Comparison of ENCODE assay signal across 21 cellular contexts in the genomic region with DNA sequence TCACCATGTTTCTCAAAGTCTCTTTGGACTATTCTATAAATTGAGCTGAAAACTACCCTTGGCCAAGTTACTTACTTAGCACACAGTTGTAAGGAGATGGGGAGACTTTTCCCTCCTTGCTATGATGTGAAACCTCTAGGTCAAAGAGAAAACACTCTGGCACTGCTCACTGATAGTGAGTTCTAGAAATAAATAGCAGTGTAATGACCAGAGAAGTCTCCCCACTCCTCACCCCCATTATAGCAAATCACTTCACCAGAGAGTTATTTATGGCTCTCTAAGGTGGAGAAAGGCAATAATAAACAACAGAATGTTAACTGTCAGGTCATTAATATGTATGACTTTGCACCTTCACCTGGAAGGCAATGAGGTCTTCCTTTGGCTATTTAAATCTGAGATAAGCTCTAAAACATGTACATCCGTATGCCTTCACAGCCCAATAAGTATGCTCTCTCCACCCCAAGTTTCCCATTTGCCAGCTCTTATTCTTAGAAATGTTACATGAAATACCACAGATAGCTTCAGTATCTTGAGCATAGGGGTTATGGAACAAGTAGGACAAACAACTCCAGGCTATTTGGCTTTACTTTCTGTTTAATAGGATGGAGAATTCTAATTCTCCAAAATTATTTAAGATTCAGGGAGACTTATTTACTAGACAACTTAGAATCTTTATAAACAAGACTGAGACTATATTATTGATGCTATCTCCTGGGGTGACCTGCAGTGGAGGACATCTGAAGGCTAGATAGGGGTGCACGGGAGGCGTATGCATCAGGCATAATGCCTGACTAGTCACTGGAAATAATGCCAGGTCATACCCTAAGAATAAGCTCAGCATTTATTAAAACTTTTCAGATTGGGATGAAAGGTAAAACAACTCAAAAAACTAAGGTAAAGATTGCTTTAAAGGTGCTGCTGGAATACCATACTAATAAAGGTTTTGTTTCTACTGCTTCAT.
A peak's percentile ranks its signal among the peaks of the same experiment; 100 is the strongest.
DNase-seq lines count a peak whose midpoint lies in the region; ATAC-seq, FAIRE-seq and TF ChIP-seq lines count a peak whose summit lies in the region.
"Had no signal": no experiment of that assay in that cellular context is flagged by ENCODE, and none has a peak within 500 bp of the region (broad histone marks: within the 10 kb centered on the region; RNA-seq: fewer than 3 reads in every experiment).

No MANE protein-coding gene starts in this region.

- H3K27me3 Mint-ChIP-seq in T-cell (no peaks in the 10 kb centered on the region), type B pancreatic cell (no peaks in the 10 kb centered on the region)

- DNase-seq in cardiac muscle cell (ENCODE audit: low read depth in 1 of 2, low spot score in 1 of 2), result no peak
- DNase-seq in right cardiac atrium, result no peak
- no peak for DNase-seq in T-cell
- DNase-seq in left ventricle myocardium inferior, result no peak
- DNase-seq in small intestine, result peak; percentile 39
- no peak for DNase-seq in GM03348 (ENCODE audit: low spot score)
- no peak for DNase-seq in type B pancreatic cell (ENCODE audit: extremely low spot score, unreplicated experiment)
- no peak for DNase-seq in GDM1 (lab: John Stamatoyannopoulos, UW)
- DNase-seq: DMS79 treated with DMSO at 0.1 percent for 48 hours; GF-D8; KBM-7; NCI-H1105 treated with DMSO at 0.1 percent for 48 hours; NCI-H1694; NCI-H2081 treated with DMSO at 0.1 percent for 48 hours; NCI-H748 treated with DMSO at 0.1 percent for 48 hours; NK-92 treated with Interleukin-12 subunit alpha and Interleukin-12 subunit beta, amount 100 ng/mL, for 24 hours; SHP77 treated with DMSO at 0.1 percent for 48 hours; SK-N-SH had no signal

- peaks cover 36% of the 10 kb centered on the region for H3K36me3 Mint-ChIP-seq in T-cell
- H3K36me3 Mint-ChIP-seq in type B pancreatic cell, result peaks cover 21% of the 10 kb centered on the region

- POLR2A ChIA-PET in T-cell (lab: Charles Lee), result interaction anchor here in 1 of 2 donors (0.6 kb wide), 1 partner anchor 12 kb away, joined by 3 read pairs; no protein-coding TSS in a partner anchor

- ATAC-seq in right cardiac atrium, result no peak
- ATAC-seq in T-cell (replicated peaks in 1 of 4), result no peak
- ATAC-seq: GM12878 had no signal

- CTCF ChIA-PET in T-cell (lab: Charles Lee), result interaction anchor here (0.6 kb wide), 2 partner anchors 250 to 1224 kb away, joined by 3 to 5 read pairs; no protein-coding TSS in a partner anchor

- TF ChIP-seq CTCF in cardiac muscle cell (IDR thresholded peaks at IDR 0.05; ENCODE audit: low read depth, low read length) (no peak), left ventricle myocardium inferior (IDR thresholded peaks at IDR 0.05; ENCODE audit: borderline replicate concordance) (no peak), type B pancreatic cell (conservative IDR thresholded peaks at IDR 0.05) (no peak)

- no peaks in the 10 kb centered on the region for H3K36me3 ChIP-seq in cardiac muscle cell
- H3K36me3 ChIP-seq in left ventricle myocardium inferior, result peaks cover 20% of the 10 kb centered on the region
- peaks cover 6 to 15% of the 10 kb centered on the region in 2 donors for H3K36me3 ChIP-seq in small intestine (ENCODE audit: control insufficient read depth in 2 of 2, insufficient read depth in 2 of 2, low read length in 2 of 2)

- peak overlapping the region; percentile 55 for H3K27ac ChIP-seq in cardiac muscle cell
- no peak overlapping the region for H3K27ac ChIP-seq in right cardiac atrium (ENCODE audit: low read length)
- H3K27ac ChIP-seq in left ventricle myocardium inferior (replicated peaks), result peak overlapping the region; percentile 64
- H3K27ac ChIP-seq in small intestine (ENCODE audit: low read depth in 1 of 2, low read length in 1 of 2), result peak overlapping the region in 1 of 2 donors; percentile 11
- H3K27ac ChIP-seq: BLaER1 had no signal

- H3K9me3 Mint-ChIP-seq in T-cell, result no peaks in the 10 kb centered on the region
- H3K9me3 Mint-ChIP-seq in type B pancreatic cell, result no peaks in the 10 kb centered on the region

- H3K27ac Mint-ChIP-seq in T-cell (peak overlapping the region; percentile 6 to 40), type B pancreatic cell (no peak overlapping the region)

- no peak overlapping the region for H3K4me3 ChIP-seq in cardiac muscle cell
- no peak overlapping the region for H3K4me3 ChIP-seq in right cardiac atrium (ENCODE audit: low read length)
- H3K4me3 ChIP-seq in left ventricle myocardium inferior, result no peak overlapping the region
- no peak overlapping the region for H3K4me3 ChIP-seq in small intestine (ENCODE audit: low read depth in 1 of 2, low read length in 2 of 2)
- H3K4me3 ChIP-seq: BLaER1, GM12878 had no signal

- WGBS in right cardiac atrium, result 65% methylated on average over 3 of the region's 3 CpGs
- 69 to 82% (median 74%) methylated on average over 3 of the region's 3 CpGs for WGBS in small intestine, 3 donors

- H3K4me1 ChIP-seq in cardiac muscle cell (ENCODE audit: low read depth) (peaks cover 18% of the 10 kb centered on the region), right cardiac atrium (ENCODE audit: control insufficient read depth, insufficient read depth, low read length) (peaks cover 2% of the 10 kb centered on the region), left ventricle myocardium inferior (peaks cover 25% of the 10 kb centered on the region), small intestine (ENCODE audit: control insufficient read depth in 2 of 2, insufficient read depth in 1 of 2, low read depth in 1 of 2, low read length in 1 of 2) (peaks cover 0 to 4% of the 10 kb centered on the region in 2 donors)

- peaks cover 13 to 24% (median 24%) of the 10 kb centered on the region in 3 donors for H3K4me1 Mint-ChIP-seq in T-cell
- peaks cover 21% of the 10 kb centered on the region for H3K4me1 Mint-ChIP-seq in type B pancreatic cell (ENCODE audit: unreplicated experiment)

- no peak for FAIRE-seq in small intestine (lab: Jason Lieb, UNC)
- FAIRE-seq: GM12878, RCC 7860 had no signal

- H3K9me3 ChIP-seq in cardiac muscle cell (ENCODE audit: low read depth), result no peaks in the 10 kb centered on the region
- no peaks in the 10 kb centered on the region for H3K9me3 ChIP-seq in right cardiac atrium (ENCODE audit: control insufficient read depth, low read length)
- no peaks in the 10 kb centered on the region for H3K9me3 ChIP-seq in left ventricle myocardium inferior (replicated peaks)
- H3K9me3 ChIP-seq in small intestine (ENCODE audit: control insufficient read depth, low read depth), result no peaks in the 10 kb centered on the region
- H3K9me3 ChIP-seq: BLaER1, SK-N-SH had no signal

- H3K4me3 Mint-ChIP-seq in T-cell, result no peak overlapping the region
- no peak overlapping the region for H3K4me3 Mint-ChIP-seq in type B pancreatic cell

- intact Hi-C loops in right cardiac atrium (cut with DNase I), result no loop called here
- intact Hi-C loops in left ventricle myocardium inferior (cut with micrococcal nuclease), result no loop called here

- H3K27me3 ChIP-seq in cardiac muscle cell (no peaks in the 10 kb centered on the region), right cardiac atrium (ENCODE audit: control insufficient read depth, insufficient read depth) (no peaks in the 10 kb centered on the region), left ventricle myocardium inferior (ENCODE audit: low read depth) (no peaks in the 10 kb centered on the region), small intestine (ENCODE audit: control insufficient read depth in 2 of 2, insufficient read depth in 2 of 2, low read length in 2 of 2) (no peaks in the 10 kb centered on the region)
- H3K27me3 ChIP-seq: BLaER1 had no signal
